5 cellular contexts compared by ENCODE assay signal in the genomic region with DNA sequence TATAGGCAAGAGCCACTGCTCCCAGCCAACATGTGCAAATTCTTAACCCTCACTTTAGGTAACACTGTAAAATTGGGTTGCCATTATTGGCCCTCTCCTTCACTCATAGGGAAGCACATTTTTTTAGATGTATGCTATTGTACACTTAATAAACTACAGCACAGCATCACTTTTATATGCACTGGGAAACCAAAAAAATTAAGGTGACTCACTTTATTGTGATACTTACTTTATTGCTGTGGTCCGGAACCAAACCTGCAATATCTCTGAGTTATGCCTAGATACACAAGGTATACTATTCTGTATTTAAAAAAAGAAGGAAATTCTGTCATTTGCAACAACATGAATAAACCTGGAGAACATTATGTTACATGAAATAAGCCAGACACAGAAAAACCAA. TPM values are rescaled to one million over a fixed set of nuclear protein-coding genes. Genes with fewer than 3 reads are reported as not detected.
"Had no signal": no experiment of that assay in that cellular context is flagged by ENCODE, and none has a peak within 500 bp of the region (broad histone marks: within the 10 kb centered on the region; RNA-seq: fewer than 3 reads in every experiment).

No MANE protein-coding gene starts in this region.

- DNase-seq: H9, HCEC 1CT had no signal

- H3K4me1 Mint-ChIP-seq: GM23338, H9 had no signal

- H3K4me3 Mint-ChIP-seq: GM23338, H9, IgD-negative memory B cell had no signal

- H3K4me3 ChIP-seq: GM23338 had no signal

- H3K9me3 Mint-ChIP-seq: H9 had no signal

- H3K27ac Mint-ChIP-seq: GM23338, H9, IgD-negative memory B cell had no signal

RNA-seq across cellular contexts. Expression of gene IPCEF1, which starts 40.5 kb away (rescaled TPM):
- total RNA-seq: HT-29 had no signal
